ENCODE assay signal across 8 cellular contexts in the genomic region with DNA sequence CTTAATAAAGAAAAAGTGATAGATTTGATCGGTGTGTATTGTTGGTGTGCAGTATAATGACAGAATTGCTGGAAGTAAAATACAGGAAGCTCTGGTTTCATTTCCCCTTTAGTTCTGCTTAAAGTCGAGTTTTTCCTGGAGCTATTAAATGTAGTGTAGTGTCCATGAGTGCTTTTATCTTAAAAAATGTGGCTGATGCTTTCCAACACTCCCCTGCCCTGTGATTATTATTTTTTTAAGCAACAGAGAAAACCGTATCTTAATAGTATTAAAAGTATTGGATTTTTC. TPM values are rescaled to one million over a fixed set of nuclear protein-coding genes. Genes with fewer than 3 reads are reported as not detected.
DNase-seq lines count a peak whose midpoint lies in the region; ATAC-seq and TF ChIP-seq lines count a peak whose summit lies in the region.

No MANE protein-coding gene starts in this region.

- intact Hi-C loops in prostate gland (cut with DNase I) = no loop called here

- H3K36me3 ChIP-seq in NT2/D1 (ENCODE audit: insufficient read depth, insufficient read length, low read length) = peaks cover 6% of the 10 kb centered on the region
- H3K36me3 ChIP-seq in prostate gland = no peaks in the 10 kb centered on the region

- H3K36me3 Mint-ChIP-seq in endothelial cell (ENCODE audit: low read depth, unreplicated experiment) = peaks cover 18% of the 10 kb centered on the region

- H3K4me3 ChIP-seq in NT2/D1 (ENCODE audit: insufficient read length, low read depth) = peak overlapping the region; percentile 79
- H3K4me3 ChIP-seq in prostate gland = peak overlapping the region; percentile 82 to 95

- H3K9me3 ChIP-seq in NT2/D1 (ENCODE audit: insufficient read depth, low read length) = no peaks in the 10 kb centered on the region; the same call in 1 of the 2 replicates
- H3K9me3 ChIP-seq in prostate gland = no peaks in the 10 kb centered on the region

- TF ChIP-seq CTCF in endothelial cell (IDR thresholded peaks at IDR 0.05; ENCODE audit: unreplicated experiment) = no peak
- TF ChIP-seq CTCF in prostate gland (IDR thresholded peaks at IDR 0.05) = no peak

- no peak for TF ChIP-seq POLR2A in prostate gland (IDR thresholded peaks at IDR 0.05)

- no peak for DNase-seq in NT2/D1 (ENCODE audit: low read depth, low spot score)
- no peak for DNase-seq in endothelial cell (ENCODE audit: low spot score)
- DNase-seq in prostate gland (ENCODE audit: low spot score) = no peak
- DNase-seq in epidermal melanocyte (ENCODE audit: insufficient read length, low spot score) = no peak
- no peak for DNase-seq in DMS79 treated with DMSO at 0.1 percent for 48 hours (lab: John Stamatoyannopoulos, UW)
- DNase-seq in NCI-H187 (lab: John Stamatoyannopoulos, UW) = no peak
- no peak for DNase-seq in NCI-H1105 (lab: John Stamatoyannopoulos, UW)

- WGBS in prostate gland = 10% methylated on average over 3 of the region's 3 CpGs

- H3K4me1 Mint-ChIP-seq in endothelial cell (ENCODE audit: unreplicated experiment) = peaks cover 30% of the 10 kb centered on the region

- no peak overlapping the region for H3K9ac ChIP-seq in NT2/D1 (ENCODE audit: insufficient read length, low read depth)

- H3K4me1 ChIP-seq in NT2/D1 (ENCODE audit: insufficient read depth, insufficient read length) = peaks cover 3% of the 10 kb centered on the region
- H3K4me1 ChIP-seq in prostate gland (replicated peaks) = no peaks in the 10 kb centered on the region

- H3K4me3 Mint-ChIP-seq in endothelial cell (ENCODE audit: unreplicated experiment) = peak overlapping the region; percentile 95

- H3K27me3 ChIP-seq in NT2/D1 (ENCODE audit: insufficient read depth, insufficient read length) (peaks cover 24% of the 10 kb centered on the region), prostate gland (replicated peaks; ENCODE audit: insufficient read depth) (no peaks in the 10 kb centered on the region)

- peak overlapping the region; percentile 85 to 87 for H3K27ac ChIP-seq in prostate gland

- peak overlapping the region; percentile 97 for H3K27ac Mint-ChIP-seq in endothelial cell (ENCODE audit: unreplicated experiment)

- no peaks in the 10 kb centered on the region for H3K9me3 Mint-ChIP-seq in endothelial cell (ENCODE audit: unreplicated experiment)

- peaks cover 11% of the 10 kb centered on the region for H3K27me3 Mint-ChIP-seq in endothelial cell (ENCODE audit: unreplicated experiment)

- peak; percentile 1 for ATAC-seq in GM19455 (IDR thresholded peaks at IDR 0.05; ENCODE audit: unreplicated experiment)

RNA-seq across cellular contexts. Expression of gene LGALS8, which starts 1.1 kb away (rescaled TPM):
- total RNA-seq in endothelial cell (ENCODE audit: unreplicated experiment) (94.5 TPM), prostate gland (100 to 1,000 TPM in 1 of 2 donors, 10 to 100 TPM in 1; 86.0 to 119 TPM)
